Comparison of ENCODE assay signal across 9 cellular contexts in genomic region chr17:4852504-4853075, GRCh38. TPM values are rescaled to one million over a fixed set of nuclear protein-coding genes. Genes with fewer than 3 reads are reported as not detected.
DNase-seq lines count a peak whose midpoint lies in the region; ATAC-seq, FAIRE-seq and TF ChIP-seq lines count a peak whose summit lies in the region.
"Had no signal": no experiment of that assay in that cellular context is flagged by ENCODE, and none has a peak within 500 bp of the region (broad histone marks: within the 10 kb centered on the region; RNA-seq: fewer than 3 reads in every experiment).

No MANE protein-coding gene starts in this region.

- H3K36me3 ChIP-seq in A673 (ENCODE audit: insufficient read depth, low read length, poor library complexity, severe bottlenecking), result no peaks in the 10 kb centered on the region
- H3K36me3 ChIP-seq: suprapubic skin had no signal

- POLR2A ChIA-PET in A673 (lab: Charles Lee; ENCODE audit: low non-redundant PET), result interaction anchor here (0.7 kb wide), 1 partner anchor 66 kb away, joined by 6 read pairs; no protein-coding TSS in a partner anchor
- POLR2A ChIA-PET in WTC11 (lab: Charles Lee), result no interaction called here

- CTCF ChIA-PET in A673 (lab: Charles Lee), result interaction anchor here (0.6 kb wide), 1 partner anchor 34 kb away, joined by 4 read pairs; no protein-coding TSS in a partner anchor
- CTCF ChIA-PET in WTC11 (lab: Charles Lee), result interaction anchor here (0.7 kb wide), 1 partner anchor 1747 kb away, joined by 6 read pairs; no protein-coding TSS in a partner anchor

- no peaks in the 10 kb centered on the region for H3K27me3 ChIP-seq in A673 (replicated peaks; ENCODE audit: insufficient read depth, low read depth, low read length, poor library complexity)
- H3K27me3 ChIP-seq: suprapubic skin had no signal

- peak overlapping the region; percentile 90 for H3K27ac Mint-ChIP-seq in WTC11

- BruUV-seq in A673 (replicated peaks; lab: Mats Ljungman, UMichigan), result no TSS peak

- peaks cover 73% of the 10 kb centered on the region for H3K4me1 Mint-ChIP-seq in WTC11

- ATAC-seq in WTC11, result no peak

- H3K4me3 Mint-ChIP-seq in WTC11, result no peak overlapping the region

- TF ChIP-seq CTCF in A673 (conservative IDR thresholded peaks at IDR 0.05; ENCODE audit: low read depth, low read length) (no peak), WTC11 (IDR thresholded peaks at IDR 0.05) (no peak)

- H3K27me3 Mint-ChIP-seq in WTC11 (ENCODE audit: low read depth), result no peaks in the 10 kb centered on the region

- no peak for TF ChIP-seq POLR2A in GM12891 (IDR thresholded peaks at IDR 0.05; ENCODE audit: low read depth, low read length)

- peak; percentile 66 for FAIRE-seq in GM12891 (lab: Jason Lieb, UNC)

- intact Hi-C loops in A673 (cut with micrococcal nuclease; ENCODE audit: unreplicated experiment), result no loop called here

- no peaks in the 10 kb centered on the region for H3K36me3 Mint-ChIP-seq in WTC11

- H3K9me3 Mint-ChIP-seq in WTC11, result no peaks in the 10 kb centered on the region

- no peak overlapping the region for H3K4me3 ChIP-seq in A673 (ENCODE audit: low read depth, low read length, poor library complexity, severe bottlenecking)
- H3K4me3 ChIP-seq: suprapubic skin had no signal

- DNase-seq in A673 (ENCODE audit: low spot score) (peak; percentile 63), GM12891 (ENCODE audit: insufficient read length, low spot score) (no peak), WTC11 (ENCODE audit: low spot score) (no peak), fibroblast of peridontal ligament (ENCODE audit: extremely low read depth) (peak; percentile 60), GM19240 (ENCODE audit: insufficient read length, low spot score) (no peak), activated gamma-delta T cell treated with Interleukin-2 at 50 U/mL for 16 hours (no peak), GM19238 (ENCODE audit: insufficient read length, low spot score) (no peak), NCI-H1930 (lab: John Stamatoyannopoulos, UW) (no peak)

- H3K27ac ChIP-seq in A673 (ENCODE audit: low read depth, low read length, poor library complexity, severe bottlenecking), result no peak overlapping the region

- no peaks in the 10 kb centered on the region for H3K9me3 ChIP-seq in A673 (ENCODE audit: low read depth, low read length, poor library complexity, severe bottlenecking)
- H3K9me3 ChIP-seq: suprapubic skin had no signal

- H3K4me1 ChIP-seq in A673 (ENCODE audit: insufficient read depth, low read length, poor library complexity, severe bottlenecking), result peaks cover 8% of the 10 kb centered on the region

TF ChIP-seq in GM12891, 5 proteins besides CTCF, POLR2A, EP300 and RAD21:
- no peak for TF ChIP-seq TAF1 (IDR thresholded peaks at IDR 0.05; ENCODE audit: low read depth, low read length)
- no peak for TF ChIP-seq PAX5 (IDR thresholded peaks at IDR 0.05; ENCODE audit: insufficient read depth, low read length, severe bottlenecking)
- no peak for TF ChIP-seq SPI1 (IDR thresholded peaks at IDR 0.05; ENCODE audit: low read depth, low read length)
- TF ChIP-seq POU2F2 (IDR thresholded peaks at IDR 0.05; ENCODE audit: low read depth, low read length), result no peak
- TF ChIP-seq POLR2AphosphoS5 (IDR thresholded peaks at IDR 0.05; ENCODE audit: low read depth, low read length), result no peak

TF ChIP-seq in WTC11, 78 proteins besides CTCF, POLR2A, EP300 and RAD21:
- TF ChIP-seq GTF2I (CRISPR knock-in tag; conservative IDR thresholded peaks at IDR 0.05), result no peak
- TF ChIP-seq PREB (CRISPR knock-in tag; IDR thresholded peaks at IDR 0.05; ENCODE audit: borderline replicate concordance), result no peak
- no peak for TF ChIP-seq MAX (CRISPR knock-in tag; IDR thresholded peaks at IDR 0.05)
- no peak for TF ChIP-seq NFE2L1 (CRISPR knock-in tag; IDR thresholded peaks at IDR 0.05)
- TF ChIP-seq, protein P1, sequence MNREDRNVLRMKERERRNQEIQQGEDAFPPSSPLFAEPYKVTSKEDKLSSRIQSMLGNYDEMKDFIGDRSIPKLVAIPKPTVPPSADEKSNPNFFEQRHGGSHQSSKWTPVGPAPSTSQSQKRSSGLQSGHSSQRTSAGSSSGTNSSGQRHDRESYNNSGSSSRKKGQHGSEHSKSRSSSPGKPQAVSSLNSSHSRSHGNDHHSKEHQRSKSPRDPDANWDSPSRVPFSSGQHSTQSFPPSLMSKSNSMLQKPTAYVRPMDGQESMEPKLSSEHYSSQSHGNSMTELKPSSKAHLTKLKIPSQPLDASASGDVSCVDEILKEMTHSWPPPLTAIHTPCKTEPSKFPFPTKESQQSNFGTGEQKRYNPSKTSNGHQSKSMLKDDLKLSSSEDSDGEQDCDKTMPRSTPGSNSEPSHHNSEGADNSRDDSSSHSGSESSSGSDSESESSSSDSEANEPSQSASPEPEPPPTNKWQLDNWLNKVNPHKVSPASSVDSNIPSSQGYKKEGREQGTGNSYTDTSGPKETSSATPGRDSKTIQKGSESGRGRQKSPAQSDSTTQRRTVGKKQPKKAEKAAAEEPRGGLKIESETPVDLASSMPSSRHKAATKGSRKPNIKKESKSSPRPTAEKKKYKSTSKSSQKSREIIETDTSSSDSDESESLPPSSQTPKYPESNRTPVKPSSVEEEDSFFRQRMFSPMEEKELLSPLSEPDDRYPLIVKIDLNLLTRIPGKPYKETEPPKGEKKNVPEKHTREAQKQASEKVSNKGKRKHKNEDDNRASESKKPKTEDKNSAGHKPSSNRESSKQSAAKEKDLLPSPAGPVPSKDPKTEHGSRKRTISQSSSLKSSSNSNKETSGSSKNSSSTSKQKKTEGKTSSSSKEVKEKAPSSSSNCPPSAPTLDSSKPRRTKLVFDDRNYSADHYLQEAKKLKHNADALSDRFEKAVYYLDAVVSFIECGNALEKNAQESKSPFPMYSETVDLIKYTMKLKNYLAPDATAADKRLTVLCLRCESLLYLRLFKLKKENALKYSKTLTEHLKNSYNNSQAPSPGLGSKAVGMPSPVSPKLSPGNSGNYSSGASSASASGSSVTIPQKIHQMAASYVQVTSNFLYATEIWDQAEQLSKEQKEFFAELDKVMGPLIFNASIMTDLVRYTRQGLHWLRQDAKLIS (CRISPR knock-in tag; IDR thresholded peaks at IDR 0.05; ENCODE audit: borderline replicate concordance), result no peak

RNA-seq across cellular contexts. Expression of gene MINK1, which starts 19.4 kb away (rescaled TPM):
- total RNA-seq in A673 (2021) (67.7 and 72.1 TPM in 2 replicates), WTC11 (2021) (92.1 to 105 TPM (median 96.2 TPM) in 3 replicates)
- polyA plus RNA-seq in GM12891 (2012; ENCODE audit: low read depth, missing spikeins), result 38.9 TPM

RNA-seq across cellular contexts. Expression of gene PLD2, which starts 45.6 kb away (rescaled TPM):
- total RNA-seq in A673 (2021) (20.1 and 31.7 TPM in 2 replicates), WTC11 (2021) (51.3 to 64.9 TPM (median 52.1 TPM) in 3 replicates)
- polyA plus RNA-seq in GM12891 (2012; ENCODE audit: low read depth, missing spikeins), result 7.0 TPM

RNA-seq across cellular contexts. Expression of gene C17orf107, which starts 46.7 kb away (rescaled TPM):
- 2.7 and 4.8 TPM in 2 replicates for total RNA-seq in A673 (2021)
- polyA plus RNA-seq in GM12891 (2012; ENCODE audit: low read depth, missing spikeins), result 0.12 TPM
- 8.2 to 8.7 TPM (median 8.7 TPM) in 3 replicates for total RNA-seq in WTC11 (2021)

RNA-seq across cellular contexts. Expression of gene CHRNE, which starts 50.3 kb away (rescaled TPM):
- 0.21 and 0.79 TPM in 2 replicates for total RNA-seq in A673 (2021)
- 0.27 TPM for polyA plus RNA-seq in GM12891 (2012; ENCODE audit: low read depth, missing spikeins)
- total RNA-seq in WTC11 (2021), result 0.64 to 0.78 TPM (median 0.70 TPM) in 3 replicates

Comparison
In these comparisons a context has a peak if more than half of its experiments do, and no peak if none do; other contexts are left out.
1. DNase-seq: peak in A673 (single experiment) and fibroblast of peridontal ligament (single experiment); none in GM12891 (single experiment), WTC11 (single experiment), GM19240 (single experiment), activated gamma-delta T cell treated with Interleukin-2 at 50 U/mL for 16 hours (single experiment), GM19238 (single experiment) and NCI-H1930 (0 of 2).